Comparison of ENCODE assay signal across 1 cellular context in the genomic region with DNA sequence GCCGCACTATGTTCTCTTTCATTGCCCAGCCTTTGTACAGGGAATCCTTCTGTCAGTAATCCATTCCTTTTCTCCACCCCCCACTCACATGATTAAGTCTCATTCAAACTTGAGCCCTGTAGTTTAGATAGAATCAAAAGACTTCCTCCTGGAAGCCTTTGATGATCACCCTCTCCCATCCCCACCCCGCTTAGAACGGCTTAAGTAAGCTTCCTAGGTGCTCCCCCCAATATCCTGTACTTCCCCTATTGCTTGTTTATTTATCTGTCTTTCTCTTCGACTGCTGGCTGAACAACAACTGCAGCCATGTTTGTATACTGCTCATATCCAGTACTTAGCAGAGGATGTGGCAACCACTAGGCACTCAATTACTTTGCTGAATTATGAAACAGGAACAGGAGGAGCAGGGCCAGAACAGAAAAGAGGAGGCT.
TF ChIP-seq lines count a peak whose summit lies in the region.

No MANE protein-coding gene starts in this region.

TF ChIP-seq in HepG2, 621 proteins besides CTCF, POLR2A, EP300 and RAD21 (continued from another document and continues in another):
- TF ChIP-seq, protein P1, sequence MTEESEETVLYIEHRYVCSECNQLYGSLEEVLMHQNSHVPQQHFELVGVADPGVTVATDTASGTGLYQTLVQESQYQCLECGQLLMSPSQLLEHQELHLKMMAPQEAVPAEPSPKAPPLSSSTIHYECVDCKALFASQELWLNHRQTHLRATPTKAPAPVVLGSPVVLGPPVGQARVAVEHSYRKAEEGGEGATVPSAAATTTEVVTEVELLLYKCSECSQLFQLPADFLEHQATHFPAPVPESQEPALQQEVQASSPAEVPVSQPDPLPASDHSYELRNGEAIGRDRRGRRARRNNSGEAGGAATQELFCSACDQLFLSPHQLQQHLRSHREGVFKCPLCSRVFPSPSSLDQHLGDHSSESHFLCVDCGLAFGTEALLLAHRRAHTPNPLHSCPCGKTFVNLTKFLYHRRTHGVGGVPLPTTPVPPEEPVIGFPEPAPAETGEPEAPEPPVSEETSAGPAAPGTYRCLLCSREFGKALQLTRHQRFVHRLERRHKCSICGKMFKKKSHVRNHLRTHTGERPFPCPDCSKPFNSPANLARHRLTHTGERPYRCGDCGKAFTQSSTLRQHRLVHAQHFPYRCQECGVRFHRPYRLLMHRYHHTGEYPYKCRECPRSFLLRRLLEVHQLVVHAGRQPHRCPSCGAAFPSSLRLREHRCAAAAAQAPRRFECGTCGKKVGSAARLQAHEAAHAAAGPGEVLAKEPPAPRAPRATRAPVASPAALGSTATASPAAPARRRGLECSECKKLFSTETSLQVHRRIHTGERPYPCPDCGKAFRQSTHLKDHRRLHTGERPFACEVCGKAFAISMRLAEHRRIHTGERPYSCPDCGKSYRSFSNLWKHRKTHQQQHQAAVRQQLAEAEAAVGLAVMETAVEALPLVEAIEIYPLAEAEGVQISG (CRISPR knock-in tag; IDR thresholded peaks at IDR 0.05): peak; percentile 24; the same call in 1 of the 2 replicates
- TF ChIP-seq, protein P2, sequence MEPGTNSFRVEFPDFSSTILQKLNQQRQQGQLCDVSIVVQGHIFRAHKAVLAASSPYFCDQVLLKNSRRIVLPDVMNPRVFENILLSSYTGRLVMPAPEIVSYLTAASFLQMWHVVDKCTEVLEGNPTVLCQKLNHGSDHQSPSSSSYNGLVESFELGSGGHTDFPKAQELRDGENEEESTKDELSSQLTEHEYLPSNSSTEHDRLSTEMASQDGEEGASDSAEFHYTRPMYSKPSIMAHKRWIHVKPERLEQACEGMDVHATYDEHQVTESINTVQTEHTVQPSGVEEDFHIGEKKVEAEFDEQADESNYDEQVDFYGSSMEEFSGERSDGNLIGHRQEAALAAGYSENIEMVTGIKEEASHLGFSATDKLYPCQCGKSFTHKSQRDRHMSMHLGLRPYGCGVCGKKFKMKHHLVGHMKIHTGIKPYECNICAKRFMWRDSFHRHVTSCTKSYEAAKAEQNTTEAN (CRISPR knock-in tag; conservative IDR thresholded peaks at IDR 0.05): no peak
- no peak for TF ChIP-seq ZNF264 (CRISPR knock-in tag; IDR thresholded peaks at IDR 0.05)
- TF ChIP-seq AKAP8 (CRISPR knock-in tag; IDR thresholded peaks at IDR 0.05): no peak
- TF ChIP-seq, protein P3, sequence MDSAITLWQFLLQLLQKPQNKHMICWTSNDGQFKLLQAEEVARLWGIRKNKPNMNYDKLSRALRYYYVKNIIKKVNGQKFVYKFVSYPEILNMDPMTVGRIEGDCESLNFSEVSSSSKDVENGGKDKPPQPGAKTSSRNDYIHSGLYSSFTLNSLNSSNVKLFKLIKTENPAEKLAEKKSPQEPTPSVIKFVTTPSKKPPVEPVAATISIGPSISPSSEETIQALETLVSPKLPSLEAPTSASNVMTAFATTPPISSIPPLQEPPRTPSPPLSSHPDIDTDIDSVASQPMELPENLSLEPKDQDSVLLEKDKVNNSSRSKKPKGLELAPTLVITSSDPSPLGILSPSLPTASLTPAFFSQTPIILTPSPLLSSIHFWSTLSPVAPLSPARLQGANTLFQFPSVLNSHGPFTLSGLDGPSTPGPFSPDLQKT (CRISPR knock-in tag; IDR thresholded peaks at IDR 0.05; ENCODE audit: borderline replicate concordance): no peak
- TF ChIP-seq TOE1 (CRISPR knock-in tag; IDR thresholded peaks at IDR 0.05): no peak
- peak; percentile 68 for TF ChIP-seq FOSL2 (CRISPR knock-in tag; IDR thresholded peaks at IDR 0.05)
- TF ChIP-seq ZNF30 (CRISPR knock-in tag; IDR thresholded peaks at IDR 0.05): no peak
- TF ChIP-seq SCMH1 (CRISPR knock-in tag; IDR thresholded peaks at IDR 0.05; ENCODE audit: borderline replicate concordance): no peak
- TF ChIP-seq KLF12 (CRISPR knock-in tag; IDR thresholded peaks at IDR 0.05; ENCODE audit: borderline replicate concordance): no peak
- peak; percentile 83; the same call in 1 of the 2 replicates for TF ChIP-seq SOX5 (CRISPR knock-in tag; IDR thresholded peaks at IDR 0.05; ENCODE audit: borderline replicate concordance)
- TF ChIP-seq HCFC1 (IDR thresholded peaks at IDR 0.05; ENCODE audit: low read depth, low read length): no peak
- TF ChIP-seq CAMTA2 (CRISPR knock-in tag; IDR thresholded peaks at IDR 0.05; ENCODE audit: borderline replicate concordance): no peak
- no peak for TF ChIP-seq KAT7 (CRISPR knock-in tag; IDR thresholded peaks at IDR 0.05; ENCODE audit: borderline replicate concordance)
- TF ChIP-seq PHF20 (CRISPR knock-in tag; IDR thresholded peaks at IDR 0.05): no peak
- TF ChIP-seq ARHGAP35 (CRISPR knock-in tag; IDR thresholded peaks at IDR 0.05; ENCODE audit: borderline replicate concordance): no peak
- TF ChIP-seq ZNF652 (CRISPR knock-in tag; IDR thresholded peaks at IDR 0.05; ENCODE audit: borderline replicate concordance, low read depth): no peak
- no peak for TF ChIP-seq RNF2 (conservative IDR thresholded peaks at IDR 0.05; ENCODE audit: low read depth)
- TF ChIP-seq, protein P4, sequence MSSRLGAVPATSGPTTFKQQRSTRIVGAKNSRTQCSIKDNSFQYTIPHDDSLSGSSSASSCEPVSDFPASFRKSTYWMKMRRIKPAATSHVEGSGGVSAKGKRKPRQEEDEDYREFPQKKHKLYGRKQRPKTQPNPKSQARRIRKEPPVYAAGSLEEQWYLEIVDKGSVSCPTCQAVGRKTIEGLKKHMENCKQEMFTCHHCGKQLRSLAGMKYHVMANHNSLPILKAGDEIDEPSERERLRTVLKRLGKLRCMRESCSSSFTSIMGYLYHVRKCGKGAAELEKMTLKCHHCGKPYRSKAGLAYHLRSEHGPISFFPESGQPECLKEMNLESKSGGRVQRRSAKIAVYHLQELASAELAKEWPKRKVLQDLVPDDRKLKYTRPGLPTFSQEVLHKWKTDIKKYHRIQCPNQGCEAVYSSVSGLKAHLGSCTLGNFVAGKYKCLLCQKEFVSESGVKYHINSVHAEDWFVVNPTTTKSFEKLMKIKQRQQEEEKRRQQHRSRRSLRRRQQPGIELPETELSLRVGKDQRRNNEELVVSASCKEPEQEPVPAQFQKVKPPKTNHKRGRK (CRISPR knock-in tag; IDR thresholded peaks at IDR 0.05): no peak
- no peak for TF ChIP-seq YEATS4 (CRISPR knock-in tag; IDR thresholded peaks at IDR 0.05; ENCODE audit: borderline replicate concordance)
- TF ChIP-seq NR2F6 (IDR thresholded peaks at IDR 0.05): peak; percentile 65; the same call in 1 of the 2 replicates
- TF ChIP-seq NR2F6 (CRISPR knock-in tag; IDR thresholded peaks at IDR 0.05): peak; percentile 39; the same call in 1 of the 2 replicates
- no peak for TF ChIP-seq ZSCAN21 (CRISPR knock-in tag; IDR thresholded peaks at IDR 0.05; ENCODE audit: borderline replicate concordance)
- TF ChIP-seq, protein P5, sequence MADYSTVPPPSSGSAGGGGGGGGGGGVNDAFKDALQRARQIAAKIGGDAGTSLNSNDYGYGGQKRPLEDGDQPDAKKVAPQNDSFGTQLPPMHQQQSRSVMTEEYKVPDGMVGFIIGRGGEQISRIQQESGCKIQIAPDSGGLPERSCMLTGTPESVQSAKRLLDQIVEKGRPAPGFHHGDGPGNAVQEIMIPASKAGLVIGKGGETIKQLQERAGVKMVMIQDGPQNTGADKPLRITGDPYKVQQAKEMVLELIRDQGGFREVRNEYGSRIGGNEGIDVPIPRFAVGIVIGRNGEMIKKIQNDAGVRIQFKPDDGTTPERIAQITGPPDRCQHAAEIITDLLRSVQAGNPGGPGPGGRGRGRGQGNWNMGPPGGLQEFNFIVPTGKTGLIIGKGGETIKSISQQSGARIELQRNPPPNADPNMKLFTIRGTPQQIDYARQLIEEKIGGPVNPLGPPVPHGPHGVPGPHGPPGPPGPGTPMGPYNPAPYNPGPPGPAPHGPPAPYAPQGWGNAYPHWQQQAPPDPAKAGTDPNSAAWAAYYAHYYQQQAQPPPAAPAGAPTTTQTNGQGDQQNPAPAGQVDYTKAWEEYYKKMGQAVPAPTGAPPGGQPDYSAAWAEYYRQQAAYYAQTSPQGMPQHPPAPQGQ (CRISPR knock-in tag; IDR thresholded peaks at IDR 0.05; ENCODE audit: borderline replicate concordance): no peak
- TF ChIP-seq ZFP36L1 (CRISPR knock-in tag; IDR thresholded peaks at IDR 0.05): no peak
- TF ChIP-seq, protein P6, sequence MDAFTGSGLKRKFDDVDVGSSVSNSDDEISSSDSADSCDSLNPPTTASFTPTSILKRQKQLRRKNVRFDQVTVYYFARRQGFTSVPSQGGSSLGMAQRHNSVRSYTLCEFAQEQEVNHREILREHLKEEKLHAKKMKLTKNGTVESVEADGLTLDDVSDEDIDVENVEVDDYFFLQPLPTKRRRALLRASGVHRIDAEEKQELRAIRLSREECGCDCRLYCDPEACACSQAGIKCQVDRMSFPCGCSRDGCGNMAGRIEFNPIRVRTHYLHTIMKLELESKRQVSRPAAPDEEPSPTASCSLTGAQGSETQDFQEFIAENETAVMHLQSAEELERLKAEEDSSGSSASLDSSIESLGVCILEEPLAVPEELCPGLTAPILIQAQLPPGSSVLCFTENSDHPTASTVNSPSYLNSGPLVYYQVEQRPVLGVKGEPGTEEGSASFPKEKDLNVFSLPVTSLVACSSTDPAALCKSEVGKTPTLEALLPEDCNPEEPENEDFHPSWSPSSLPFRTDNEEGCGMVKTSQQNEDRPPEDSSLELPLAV (CRISPR knock-in tag; conservative IDR thresholded peaks at IDR 0.05; ENCODE audit: low read depth): no peak
- TF ChIP-seq ARNT2 (CRISPR knock-in tag; IDR thresholded peaks at IDR 0.05; ENCODE audit: low read depth): no peak
- TF ChIP-seq SRY (CRISPR knock-in tag; IDR thresholded peaks at IDR 0.05): no peak
- no peak for TF ChIP-seq SIN3A (IDR thresholded peaks at IDR 0.05; ENCODE audit: borderline replicate concordance, low read depth, low read length)
- no peak for TF ChIP-seq FIP1L1 (IDR thresholded peaks at IDR 0.05; ENCODE audit: borderline replicate concordance, insufficient read depth, low read depth, low read length)
- TF ChIP-seq GTF2F1 (IDR thresholded peaks at IDR 0.05; ENCODE audit: low read length): no peak
- TF ChIP-seq, protein P7, sequence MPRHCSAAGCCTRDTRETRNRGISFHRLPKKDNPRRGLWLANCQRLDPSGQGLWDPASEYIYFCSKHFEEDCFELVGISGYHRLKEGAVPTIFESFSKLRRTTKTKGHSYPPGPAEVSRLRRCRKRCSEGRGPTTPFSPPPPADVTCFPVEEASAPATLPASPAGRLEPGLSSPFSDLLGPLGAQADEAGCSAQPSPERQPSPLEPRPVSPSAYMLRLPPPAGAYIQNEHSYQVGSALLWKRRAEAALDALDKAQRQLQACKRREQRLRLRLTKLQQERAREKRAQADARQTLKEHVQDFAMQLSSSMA (CRISPR knock-in tag; IDR thresholded peaks at IDR 0.05): no peak
- 0 out of 2 replicates have a peak, but pooled peaks have one; percentile 34 for TF ChIP-seq ELF1 (CRISPR knock-in tag; IDR thresholded peaks at IDR 0.05)
- TF ChIP-seq MLLT10 (CRISPR knock-in tag; IDR thresholded peaks at IDR 0.05): no peak
- TF ChIP-seq THAP11 (CRISPR knock-in tag; IDR thresholded peaks at IDR 0.05): peak; percentile 48; the same call in 1 of the 2 replicates
- no peak for TF ChIP-seq MAF1 (CRISPR knock-in tag; IDR thresholded peaks at IDR 0.05; ENCODE audit: borderline replicate concordance)
- peak; percentile 24; the same call in 1 of the 2 replicates for TF ChIP-seq ESRRA (CRISPR knock-in tag; IDR thresholded peaks at IDR 0.05; ENCODE audit: low read depth)
- no peak for TF ChIP-seq ZNF549 (CRISPR knock-in tag; IDR thresholded peaks at IDR 0.05)
- TF ChIP-seq, protein P8, sequence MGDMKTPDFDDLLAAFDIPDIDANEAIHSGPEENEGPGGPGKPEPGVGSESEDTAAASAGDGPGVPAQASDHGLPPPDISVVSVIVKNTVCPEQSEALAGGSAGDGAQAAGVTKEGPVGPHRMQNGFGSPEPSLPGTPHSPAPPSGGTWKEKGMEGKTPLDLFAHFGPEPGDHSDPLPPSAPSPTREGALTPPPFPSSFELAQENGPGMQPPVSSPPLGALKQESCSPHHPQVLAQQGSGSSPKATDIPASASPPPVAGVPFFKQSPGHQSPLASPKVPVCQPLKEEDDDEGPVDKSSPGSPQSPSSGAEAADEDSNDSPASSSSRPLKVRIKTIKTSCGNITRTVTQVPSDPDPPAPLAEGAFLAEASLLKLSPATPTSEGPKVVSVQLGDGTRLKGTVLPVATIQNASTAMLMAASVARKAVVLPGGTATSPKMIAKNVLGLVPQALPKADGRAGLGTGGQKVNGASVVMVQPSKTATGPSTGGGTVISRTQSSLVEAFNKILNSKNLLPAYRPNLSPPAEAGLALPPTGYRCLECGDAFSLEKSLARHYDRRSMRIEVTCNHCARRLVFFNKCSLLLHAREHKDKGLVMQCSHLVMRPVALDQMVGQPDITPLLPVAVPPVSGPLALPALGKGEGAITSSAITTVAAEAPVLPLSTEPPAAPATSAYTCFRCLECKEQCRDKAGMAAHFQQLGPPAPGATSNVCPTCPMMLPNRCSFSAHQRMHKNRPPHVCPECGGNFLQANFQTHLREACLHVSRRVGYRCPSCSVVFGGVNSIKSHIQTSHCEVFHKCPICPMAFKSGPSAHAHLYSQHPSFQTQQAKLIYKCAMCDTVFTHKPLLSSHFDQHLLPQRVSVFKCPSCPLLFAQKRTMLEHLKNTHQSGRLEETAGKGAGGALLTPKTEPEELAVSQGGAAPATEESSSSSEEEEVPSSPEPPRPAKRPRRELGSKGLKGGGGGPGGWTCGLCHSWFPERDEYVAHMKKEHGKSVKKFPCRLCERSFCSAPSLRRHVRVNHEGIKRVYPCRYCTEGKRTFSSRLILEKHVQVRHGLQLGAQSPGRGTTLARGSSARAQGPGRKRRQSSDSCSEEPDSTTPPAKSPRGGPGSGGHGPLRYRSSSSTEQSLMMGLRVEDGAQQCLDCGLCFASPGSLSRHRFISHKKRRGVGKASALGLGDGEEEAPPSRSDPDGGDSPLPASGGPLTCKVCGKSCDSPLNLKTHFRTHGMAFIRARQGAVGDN (CRISPR knock-in tag; IDR thresholded peaks at IDR 0.05): no peak
- TF ChIP-seq ZMAT3 (CRISPR knock-in tag; conservative IDR thresholded peaks at IDR 0.05): no peak
- no peak for TF ChIP-seq ZNF382 (CRISPR knock-in tag; IDR thresholded peaks at IDR 0.05; ENCODE audit: borderline replicate concordance)
- no peak for TF ChIP-seq ZNF773 (CRISPR knock-in tag; IDR thresholded peaks at IDR 0.05; ENCODE audit: borderline replicate concordance)
